In genomic region chr13:30617315-30618185, GRCh38 we compare ENCODE assay signal across 1 cellular context.
TF ChIP-seq lines count a peak whose summit lies in the region.

USPL1 (plus strand) TSS chr13:30617920; CDS start chr13:30621141, 3,221 bp downstream.

TF ChIP-seq in HepG2, 621 proteins besides CTCF, POLR2A, EP300 and RAD21 (continued from another document and continues in another):
- TF ChIP-seq DMTF1 (CRISPR knock-in tag; IDR thresholded peaks at IDR 0.05) (peak; percentile 88; the same call in 1 of the 2 replicates), PCBP1 (IDR thresholded peaks at IDR 0.05; ENCODE audit: borderline replicate concordance, low read depth, low read length) (peak; percentile 97), HOMEZ (CRISPR knock-in tag; IDR thresholded peaks at IDR 0.05; ENCODE audit: low read depth) (peak; percentile 92), ZNF281 (CRISPR knock-in tag; IDR thresholded peaks at IDR 0.05; ENCODE audit: borderline replicate concordance) (peak; percentile 99), ZHX1 (CRISPR knock-in tag; IDR thresholded peaks at IDR 0.05; ENCODE audit: low read depth) (peak; percentile 98), ISL2 (CRISPR knock-in tag; IDR thresholded peaks at IDR 0.05) (peak; percentile 89), ELF1 (CRISPR knock-in tag; IDR thresholded peaks at IDR 0.05) (peak; percentile 99), SMYD3 (CRISPR knock-in tag; IDR thresholded peaks at IDR 0.05) (peak; percentile 99), NFE2L2 (IDR thresholded peaks at IDR 0.05; ENCODE audit: low read length) (no peak), NFAT5 (CRISPR knock-in tag; IDR thresholded peaks at IDR 0.05) (peak; percentile 95), TOE1 (CRISPR knock-in tag; IDR thresholded peaks at IDR 0.05) (no peak; the same call in 1 of the 2 replicates), FOXO1 (CRISPR knock-in tag; IDR thresholded peaks at IDR 0.05) (peak; percentile 88; the same call in 1 of the 2 replicates), ZNF747 (CRISPR knock-in tag; IDR thresholded peaks at IDR 0.05; ENCODE audit: borderline replicate concordance) (peak; percentile 97), DNMT1 (CRISPR knock-in tag; IDR thresholded peaks at IDR 0.05) (peak; percentile 96), DRAP1 (CRISPR knock-in tag; IDR thresholded peaks at IDR 0.05) (peak; percentile 92), FOXC1 (CRISPR knock-in tag; IDR thresholded peaks at IDR 0.05; ENCODE audit: borderline replicate concordance) (peak; percentile 98), SNAI1 (CRISPR knock-in tag; IDR thresholded peaks at IDR 0.05; ENCODE audit: borderline replicate concordance) (peak; percentile 96; the same call in 1 of the 2 replicates), ZNF20 (CRISPR knock-in tag; IDR thresholded peaks at IDR 0.05) (0 out of 2 replicates have a peak, but pooled peaks have one; percentile 71), ZNF10 (CRISPR knock-in tag; IDR thresholded peaks at IDR 0.05; ENCODE audit: borderline replicate concordance, low read depth) (no peak), ZNF564 (CRISPR knock-in tag; IDR thresholded peaks at IDR 0.05) (peak; percentile 95), ZNF318 (CRISPR knock-in tag; IDR thresholded peaks at IDR 0.05) (peak; percentile 67), ZSCAN5A (CRISPR knock-in tag; IDR thresholded peaks at IDR 0.05; ENCODE audit: borderline replicate concordance) (peak; percentile 99), EHMT2 (IDR thresholded peaks at IDR 0.05; ENCODE audit: borderline replicate concordance, low read depth, low read length) (no peak), ZNF33B (CRISPR knock-in tag; IDR thresholded peaks at IDR 0.05) (peak; percentile 99), GATAD1 (CRISPR knock-in tag; IDR thresholded peaks at IDR 0.05) (peak; percentile 98), ZC3H4 (CRISPR knock-in tag; IDR thresholded peaks at IDR 0.05; ENCODE audit: borderline replicate concordance) (no peak; the same call in 1 of the 2 replicates)
